ENCODE assay signal across 15 cellular contexts in genomic region chr9:715310-715709, GRCh38.
DNase-seq lines count a peak whose midpoint lies in the region; ATAC-seq and TF ChIP-seq lines count a peak whose summit lies in the region.
"Had no signal": no experiment of that assay in that cellular context is flagged by ENCODE, and none has a peak within 500 bp of the region (broad histone marks: within the 10 kb centered on the region; RNA-seq: fewer than 3 reads in every experiment).

No MANE protein-coding gene starts in this region.

- intact Hi-C loops in naive thymus-derived CD4-positive, alpha-beta T cell (cut with micrococcal nuclease), result no loop called here

- H3K27me3 ChIP-seq in tibial nerve, result no peaks in the 10 kb centered on the region
- H3K27me3 ChIP-seq in naive thymus-derived CD4-positive, alpha-beta T cell (ENCODE audit: control insufficient read depth in 2 of 2, insufficient read depth in 2 of 2, low read length in 2 of 2), result no peaks in the 10 kb centered on the region

- H3K4me1 Mint-ChIP-seq in naive thymus-derived CD4-positive, alpha-beta T cell, result no peaks in the 10 kb centered on the region

- TF ChIP-seq POLR2A in NB4 (IDR thresholded peaks at IDR 0.05; ENCODE audit: extremely low read depth, insufficient read length) (no peak), tibial nerve (IDR thresholded peaks at IDR 0.05) (no peak), erythroblast (IDR thresholded peaks at IDR 0.05; ENCODE audit: low read length) (no peak)

- WGBS in tibial nerve, 2 donors, result 14 to 15% methylated on average over 2 of the region's 2 CpGs

- peaks cover 0 to 20% (median 13%) of the 10 kb centered on the region in 5 donors for H3K36me3 Mint-ChIP-seq in naive thymus-derived CD4-positive, alpha-beta T cell

- H3K27ac ChIP-seq in epithelial cell of prostate (peak overlapping the region; percentile 28), tibial nerve (peak overlapping the region in 3 of 4 donors; percentile 2 to 71 (median 69))
- no peak overlapping the region for H3K27ac ChIP-seq in naive thymus-derived CD4-positive, alpha-beta T cell (ENCODE audit: low read depth, low read length)
- H3K27ac ChIP-seq: KMS-11 had no signal

- peak overlapping the region in 1 of 9 donors; percentile 6 for H3K27ac Mint-ChIP-seq in naive thymus-derived CD4-positive, alpha-beta T cell
- H3K27ac Mint-ChIP-seq: CD8-positive, alpha-beta T cell had no signal

- H3K4me3 ChIP-seq in NB4 (ENCODE audit: low read depth, low read length) (peak overlapping the region; percentile 48), tibial nerve (no peak overlapping the region)
- no peak overlapping the region for H3K4me3 ChIP-seq in naive thymus-derived CD4-positive, alpha-beta T cell (ENCODE audit: low read length)

- peaks cover 0 to 47% (median 23%) of the 10 kb centered on the region in 4 donors for H3K4me1 ChIP-seq in tibial nerve
- no peaks in the 10 kb centered on the region for H3K4me1 ChIP-seq in naive thymus-derived CD4-positive, alpha-beta T cell (ENCODE audit: control insufficient read depth in 2 of 2, insufficient read depth in 2 of 2, low read length in 2 of 2)

- CTCF ChIA-PET in naive thymus-derived CD4-positive, alpha-beta T cell (lab: Charles Lee), result no interaction called here

- POLR2A ChIA-PET in naive thymus-derived CD4-positive, alpha-beta T cell (lab: Charles Lee), result no interaction called here

- peak in 1 of 2 donors; percentile 48 for TF ChIP-seq EP300 in tibial nerve (IDR thresholded peaks at IDR 0.05)

- TF ChIP-seq CTCF in NB4 (IDR thresholded peaks at IDR 0.05; ENCODE audit: low read depth, low read length), result no peak
- TF ChIP-seq CTCF in tibial nerve (IDR thresholded peaks at IDR 0.05), result no peak

- H3K4me3 Mint-ChIP-seq in naive thymus-derived CD4-positive, alpha-beta T cell, result no peak overlapping the region
- H3K4me3 Mint-ChIP-seq: CD8-positive, alpha-beta T cell; H9 had no signal

- DNase-seq in NB4 (ENCODE audit: low read depth) (no peak), epithelial cell of prostate (ENCODE audit: low read depth, low spot score) (no peak), midbrain (lab: John Stamatoyannopoulos, UW) (peak; percentile 32), tibial nerve (ENCODE audit: low spot score in 2 of 2) (peak in 1 of 2 donors; percentile 46), NCI-H187 treated with DMSO at 0.1 percent for 48 hours (lab: John Stamatoyannopoulos, UW) (no peak), erythroblast (lab: John Stamatoyannopoulos, UW) (no peak)
- DNase-seq in naive thymus-derived CD4-positive, alpha-beta T cell, result no peak
- DNase-seq: CD8-positive, alpha-beta T cell; H9; kidney; NCI-H226; posterior cingulate gyrus had no signal

- H3K9me3 Mint-ChIP-seq in naive thymus-derived CD4-positive, alpha-beta T cell, result no peaks in the 10 kb centered on the region
- H3K9me3 Mint-ChIP-seq: CD8-positive, alpha-beta T cell; H9 had no signal

- ATAC-seq in GM19035 (IDR thresholded peaks at IDR 0.05; ENCODE audit: unreplicated experiment), result no peak
- ATAC-seq in naive thymus-derived CD4-positive, alpha-beta T cell, result no peak
- ATAC-seq: CD8-positive, alpha-beta T cell; esophagus mucosa had no signal

- H3K9me3 ChIP-seq in tibial nerve, result no peaks in the 10 kb centered on the region
- H3K9me3 ChIP-seq in naive thymus-derived CD4-positive, alpha-beta T cell (ENCODE audit: control insufficient read depth in 2 of 3, low read length in 3 of 3), result no peaks in the 10 kb centered on the region

- peaks cover 0 to 29% (median 4%) of the 10 kb centered on the region in 3 donors for H3K36me3 ChIP-seq in tibial nerve
- peaks cover 0 to 22% (median 0%) of the 10 kb centered on the region in 3 experiments for H3K36me3 ChIP-seq in naive thymus-derived CD4-positive, alpha-beta T cell (ENCODE audit: control insufficient read depth in 2 of 3, insufficient read depth in 3 of 3, low read length in 3 of 3)

- H3K27me3 Mint-ChIP-seq in naive thymus-derived CD4-positive, alpha-beta T cell, result peaks cover 0 to 5% (median 0%) of the 10 kb centered on the region in 5 donors
